ENCODE assay signal across 16 cellular contexts in the genomic region with DNA sequence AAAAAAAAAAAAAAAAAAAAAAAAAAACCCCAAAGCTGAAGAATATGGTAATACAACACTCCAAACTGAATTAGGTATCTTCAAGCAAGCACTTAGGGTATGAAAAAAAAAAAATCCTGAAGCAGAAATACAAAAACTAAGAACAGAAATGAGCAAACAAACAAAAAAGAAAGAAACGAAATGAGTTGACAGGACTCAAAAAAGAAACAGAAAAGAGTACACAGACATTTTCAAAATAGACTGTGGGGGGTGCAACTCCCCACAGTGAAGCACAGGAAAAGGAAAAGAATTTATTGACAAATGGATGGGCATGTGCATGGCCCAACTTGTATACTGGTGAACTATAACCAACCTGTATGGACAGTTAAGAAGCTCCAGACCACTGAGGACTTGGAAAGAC. TPM values are rescaled to one million over a fixed set of nuclear protein-coding genes. Genes with fewer than 3 reads are reported as not detected.
DNase-seq lines count a peak whose midpoint lies in the region; ATAC-seq, FAIRE-seq and TF ChIP-seq lines count a peak whose summit lies in the region.
"Had no signal": no experiment of that assay in that cellular context is flagged by ENCODE, and none has a peak within 500 bp of the region (broad histone marks: within the 10 kb centered on the region; RNA-seq: fewer than 3 reads in every experiment).

No MANE protein-coding gene starts in this region.

- no peak for FAIRE-seq in GM12891 (lab: Jason Lieb, UNC)
- FAIRE-seq: endometrium had no signal

- CTCF ChIA-PET in HEK293 (lab: Yijun Ruan, JAX), result interaction anchor here (0.6 kb wide), 1 partner anchor 979 kb away, joined by 4 read pairs; no protein-coding TSS in a partner anchor

- no peak overlapping the region for H3K4me3 Mint-ChIP-seq in glutamatergic neuron (ENCODE audit: unreplicated experiment)
- H3K4me3 Mint-ChIP-seq: nephron had no signal

- H3K4me1 ChIP-seq in HEK293 (ENCODE audit: control insufficient read depth, insufficient read depth, low read length), result peaks cover 10% of the 10 kb centered on the region
- H3K4me1 ChIP-seq: body of pancreas, Caco-2 had no signal

- peaks cover 2% of the 10 kb centered on the region for H3K27me3 Mint-ChIP-seq in glutamatergic neuron (ENCODE audit: unreplicated experiment)

- peaks cover 36% of the 10 kb centered on the region for H3K4me1 Mint-ChIP-seq in glutamatergic neuron (ENCODE audit: low read depth, unreplicated experiment)

- no peak for TF ChIP-seq POLR2A in GM12891 (IDR thresholded peaks at IDR 0.05; ENCODE audit: low read depth, low read length)

- H3K4me3 ChIP-seq in HEK293 (ENCODE audit: low read depth, low read length), result no peak overlapping the region
- H3K4me3 ChIP-seq: body of pancreas had no signal

- no peak for DNase-seq in activated CD4-positive, CD25-positive, alpha-beta regulatory T cell treated with anti-CD3 and anti-CD28 coated beads, Interleukin-2, amount 50 U/mL, for 72 hours
- DNase-seq in glutamatergic neuron (no peak), GM12891 (ENCODE audit: insufficient read length, low spot score) (no peak), NCI-H446 (lab: John Stamatoyannopoulos, UW) (no peak)
- DNase-seq: body of pancreas, Caco-2, head of caudate nucleus, left colon, NCI-H2029 had no signal

- TF ChIP-seq CTCF in HEK293 (tag by site-specific recombination; IDR thresholded peaks at IDR 0.05) (no peak), glutamatergic neuron (IDR thresholded peaks at IDR 0.05; ENCODE audit: partially characterized antibody, unreplicated experiment) (no peak)

- no peaks in the 10 kb centered on the region for H3K9me3 ChIP-seq in HEK293 (ENCODE audit: control insufficient read depth, insufficient read depth, low read depth, low read length)
- H3K9me3 ChIP-seq: body of pancreas, Caco-2 had no signal

- no peaks in the 10 kb centered on the region for H3K36me3 ChIP-seq in HEK293 (ENCODE audit: control insufficient read depth in 2 of 2, insufficient read depth in 1 of 2, low read length in 2 of 2)

- peaks cover 2% of the 10 kb centered on the region for H3K9me3 Mint-ChIP-seq in glutamatergic neuron (ENCODE audit: unreplicated experiment)
- H3K9me3 Mint-ChIP-seq: nephron had no signal

- peak overlapping the region; percentile 52 for H3K27ac Mint-ChIP-seq in glutamatergic neuron (ENCODE audit: unreplicated experiment)
- H3K27ac Mint-ChIP-seq: nephron had no signal

- H3K27ac ChIP-seq in HEK293 (ENCODE audit: extremely low read depth, low read depth, low read length), result no peak overlapping the region
- H3K27ac ChIP-seq: 22Rv1, body of pancreas had no signal

- no peaks in the 10 kb centered on the region for H3K36me3 Mint-ChIP-seq in glutamatergic neuron (ENCODE audit: unreplicated experiment)

- POLR2A ChIA-PET in HEK293 (lab: Yijun Ruan, JAX), result no interaction called here

- ATAC-seq in activated CD4-positive, CD25-positive, alpha-beta regulatory T cell treated with anti-CD3 and anti-CD28 coated beads, Interleukin-2, amount 50 U/mL, for 24 hours, result peak; percentile 64 to 80
- peak; percentile 57 for ATAC-seq in HG03521 (IDR thresholded peaks at IDR 0.05; ENCODE audit: unreplicated experiment)
- ATAC-seq in HG03354 (IDR thresholded peaks at IDR 0.05; ENCODE audit: poor library complexity, severe bottlenecking, unreplicated experiment), result no peak
- ATAC-seq: body of pancreas had no signal

TF ChIP-seq in HEK293, 187 proteins besides CTCF, POLR2A, EP300 and RAD21:
- no peak for TF ChIP-seq ZNF473 (tag by site-specific recombination; IDR thresholded peaks at IDR 0.05)
- TF ChIP-seq, protein P1, sequence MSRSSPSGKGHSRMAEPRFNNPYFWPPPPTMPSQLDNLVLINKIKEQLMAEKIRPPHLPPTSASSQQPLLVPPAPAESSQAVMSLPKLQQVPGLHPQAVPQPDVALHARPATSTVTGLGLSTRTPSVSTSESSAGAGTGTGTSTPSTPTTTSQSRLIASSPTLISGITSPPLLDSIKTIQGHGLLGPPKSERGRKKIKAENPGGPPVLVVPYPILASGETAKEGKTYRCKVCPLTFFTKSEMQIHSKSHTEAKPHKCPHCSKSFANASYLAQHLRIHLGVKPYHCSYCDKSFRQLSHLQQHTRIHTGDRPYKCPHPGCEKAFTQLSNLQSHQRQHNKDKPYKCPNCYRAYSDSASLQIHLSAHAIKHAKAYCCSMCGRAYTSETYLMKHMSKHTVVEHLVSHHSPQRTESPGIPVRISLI (tag by site-specific recombination; IDR thresholded peaks at IDR 0.05), result 0 out of 2 replicates have a peak, but pooled peaks have one; percentile 88

TF ChIP-seq in GM12891, 5 proteins besides CTCF, POLR2A, EP300 and RAD21:
- no peak for TF ChIP-seq POU2F2 (IDR thresholded peaks at IDR 0.05; ENCODE audit: low read depth, low read length)
- no peak for TF ChIP-seq POLR2AphosphoS5 (IDR thresholded peaks at IDR 0.05; ENCODE audit: low read depth, low read length)
- no peak for TF ChIP-seq SPI1 (IDR thresholded peaks at IDR 0.05; ENCODE audit: low read depth, low read length)
- TF ChIP-seq PAX5 (IDR thresholded peaks at IDR 0.05; ENCODE audit: insufficient read depth, low read length, severe bottlenecking), result no peak
- TF ChIP-seq TAF1 (IDR thresholded peaks at IDR 0.05; ENCODE audit: low read depth, low read length), result no peak

RNA-seq across cellular contexts. Expression of gene RPS6KA5, which starts 24.6 kb away (rescaled TPM):
- 3.8 TPM for total RNA-seq in glutamatergic neuron (ENCODE audit: unreplicated experiment)
- polyA plus RNA-seq in GM12891 (2012; ENCODE audit: low read depth, missing spikeins), result 0.54 TPM
